1 cellular context compared by ENCODE assay signal in the genomic region with DNA sequence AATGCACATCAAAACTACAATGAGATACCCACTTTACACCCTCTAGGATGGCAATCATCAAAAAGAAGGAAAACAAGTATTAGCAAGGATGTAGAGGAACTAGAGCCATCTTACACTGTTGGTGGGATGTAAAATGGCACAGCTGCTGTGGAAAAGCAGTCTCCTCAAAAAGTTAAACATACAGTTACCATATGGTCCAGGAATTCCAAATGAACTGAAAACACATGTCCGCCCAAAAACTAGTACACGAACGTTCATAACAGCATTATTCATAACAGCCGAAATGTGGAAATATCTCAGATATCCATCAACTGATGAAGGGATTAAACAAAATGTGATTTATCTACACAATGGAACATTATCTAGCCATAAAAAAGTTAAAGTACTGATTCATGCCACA.
TF ChIP-seq lines count a peak whose summit lies in the region.

No MANE protein-coding gene starts in this region.

TF ChIP-seq in IMR-90, 13 proteins besides CTCF, POLR2A, EP300 and RAD21:
- no peak for TF ChIP-seq BHLHE40 (IDR thresholded peaks at IDR 0.05; ENCODE audit: low read depth, low read length)
- TF ChIP-seq MXI1 (IDR thresholded peaks at IDR 0.05; ENCODE audit: borderline replicate concordance, low read depth, low read length): no peak
